In the genomic region with DNA sequence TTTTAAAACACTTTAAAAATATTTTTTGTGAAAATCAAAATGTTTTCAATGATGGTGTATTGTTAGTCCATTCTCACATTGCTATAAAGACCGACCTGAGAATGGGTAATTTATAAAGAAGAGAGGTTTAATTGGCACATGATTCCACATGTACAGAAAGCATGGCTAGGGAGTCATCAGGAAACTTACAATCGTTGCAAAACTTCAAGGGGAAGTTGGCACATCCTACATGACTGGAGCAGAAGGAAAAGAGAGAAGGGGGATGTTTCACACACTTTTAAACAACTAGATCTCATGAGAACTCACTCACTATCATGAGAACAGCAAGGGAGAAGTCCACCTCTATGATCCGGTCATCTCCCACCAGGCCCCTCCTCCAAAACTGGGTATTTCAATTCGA, we compare ENCODE assay signal across 16 cellular contexts.
DNase-seq lines count a peak whose midpoint lies in the region; ATAC-seq and TF ChIP-seq lines count a peak whose summit lies in the region.
"Had no signal": no experiment of that assay in that cellular context is flagged by ENCODE, and none has a peak within 500 bp of the region (broad histone marks: within the 10 kb centered on the region; RNA-seq: fewer than 3 reads in every experiment).

No MANE protein-coding gene starts in this region.

- H3K4me1 Mint-ChIP-seq in MCF 10A (ENCODE audit: insufficient read depth, unreplicated experiment) = no peaks in the 10 kb centered on the region
- H3K4me1 Mint-ChIP-seq in naive thymus-derived CD8-positive, alpha-beta T cell = no peaks in the 10 kb centered on the region
- H3K4me1 Mint-ChIP-seq in T-helper 17 cell = no peaks in the 10 kb centered on the region
- H3K4me1 Mint-ChIP-seq: B cell had no signal

- no peak overlapping the region for H3K27ac ChIP-seq in breast epithelium

- TF ChIP-seq CTCF in MCF 10A (IDR thresholded peaks at IDR 0.05; ENCODE audit: unreplicated experiment) (no peak), breast epithelium (IDR thresholded peaks at IDR 0.05) (no peak)

- DNase-seq in MCF 10A (ENCODE audit: unreplicated experiment) (peak; percentile 45), breast epithelium (ENCODE audit: low spot score in 2 of 2) (no peak), amniotic epithelial cell (ENCODE audit: low read depth) (peak; percentile 2), fibroblast of gingiva (ENCODE audit: low read depth) (peak; percentile 7), NCI-H2196 treated with DMSO at 0.1 percent for 48 hours (lab: John Stamatoyannopoulos, UW; ENCODE audit: unreplicated experiment) (no peak), T-helper 17 cell (no peak)
- no peak for DNase-seq in naive thymus-derived CD8-positive, alpha-beta T cell
- DNase-seq: 8988T, DMS79 treated with DMSO at 0.1 percent for 48 hours, NCI-H1105, NCI-H1694, NCI-H2081 treated with DMSO at 0.1 percent for 48 hours, NCI-H510A treated with DMSO at 0.1 percent for 48 hours had no signal

- POLR2A ChIA-PET in MCF 10A (lab: Yijun Ruan, JAX) = no interaction called here
- POLR2A ChIA-PET in naive thymus-derived CD8-positive, alpha-beta T cell (lab: Charles Lee) = no interaction called here

- no peaks in the 10 kb centered on the region for H3K4me1 ChIP-seq in breast epithelium

- no peaks in the 10 kb centered on the region for H3K36me3 ChIP-seq in breast epithelium

- ATAC-seq in naive thymus-derived CD8-positive, alpha-beta T cell = no peak
- no peak for ATAC-seq in T-helper 17 cell
- no peak for ATAC-seq in GM21825 (IDR thresholded peaks at IDR 0.05; ENCODE audit: unreplicated experiment)
- ATAC-seq: K562 had no signal

- TF ChIP-seq POLR2A in breast epithelium (IDR thresholded peaks at IDR 0.05) = no peak

- H3K27me3 Mint-ChIP-seq in MCF 10A (ENCODE audit: insufficient read depth, unreplicated experiment) (peaks cover 22% of the 10 kb centered on the region), T-helper 17 cell (no peaks in the 10 kb centered on the region)
- H3K27me3 Mint-ChIP-seq in naive thymus-derived CD8-positive, alpha-beta T cell = no peaks in the 10 kb centered on the region
- H3K27me3 Mint-ChIP-seq: B cell had no signal

- H3K27ac Mint-ChIP-seq in MCF 10A (ENCODE audit: low read depth, unreplicated experiment) (no peak overlapping the region), T-helper 17 cell (no peak overlapping the region)
- H3K27ac Mint-ChIP-seq in naive thymus-derived CD8-positive, alpha-beta T cell = no peak overlapping the region
- H3K27ac Mint-ChIP-seq: B cell had no signal

- no peak overlapping the region for H3K4me3 ChIP-seq in breast epithelium
- H3K4me3 ChIP-seq: K562 had no signal

- no TSS peak for BruUV-seq in MCF 10A (replicated peaks; lab: Mats Ljungman, UMichigan)

- peaks cover 0 to 7% of the 10 kb centered on the region in 2 donors for H3K27me3 ChIP-seq in breast epithelium

- CTCF ChIA-PET in MCF 10A (lab: Yijun Ruan, JAX) = no interaction called here

- H3K9me3 Mint-ChIP-seq in MCF 10A (ENCODE audit: unreplicated experiment) = peaks cover 7% of the 10 kb centered on the region
- peaks cover 0 to 5% (median 0%) of the 10 kb centered on the region in 9 donors for H3K9me3 Mint-ChIP-seq in naive thymus-derived CD8-positive, alpha-beta T cell

- intact Hi-C loops in MCF 10A (cut with micrococcal nuclease) = no loop called here
- intact Hi-C loops in breast epithelium (cut with DNase I; ENCODE audit: low total_unique reads) = no loop called here

- H3K36me3 Mint-ChIP-seq in MCF 10A (ENCODE audit: insufficient read depth, unreplicated experiment) (no peaks in the 10 kb centered on the region), T-helper 17 cell (ENCODE audit: low read depth) (no peaks in the 10 kb centered on the region)
- H3K36me3 Mint-ChIP-seq in naive thymus-derived CD8-positive, alpha-beta T cell = no peaks in the 10 kb centered on the region

- H3K4me3 Mint-ChIP-seq in MCF 10A (ENCODE audit: unreplicated experiment) = no peak overlapping the region
- no peak overlapping the region for H3K4me3 Mint-ChIP-seq in naive thymus-derived CD8-positive, alpha-beta T cell
- H3K4me3 Mint-ChIP-seq in T-helper 17 cell = no peak overlapping the region
- H3K4me3 Mint-ChIP-seq: B cell had no signal

- no peaks in the 10 kb centered on the region for H3K9me3 ChIP-seq in breast epithelium
- H3K9me3 ChIP-seq in T-helper 17 cell (ENCODE audit: control insufficient read depth, low read length, poor library complexity, severe bottlenecking) = no peaks in the 10 kb centered on the region

Comparison
In these comparisons a context has a peak if more than half of its experiments do, and no peak if none do; other contexts are left out.
1. DNase-seq: peak in MCF 10A (single experiment), amniotic epithelial cell (single experiment) and fibroblast of gingiva (single experiment); none in breast epithelium (0 of 2), naive thymus-derived CD8-positive, alpha-beta T cell (0 of 10), NCI-H2196 treated with DMSO at 0.1 percent for 48 hours (single experiment) and T-helper 17 cell (0 of 3).